In the genomic region with DNA sequence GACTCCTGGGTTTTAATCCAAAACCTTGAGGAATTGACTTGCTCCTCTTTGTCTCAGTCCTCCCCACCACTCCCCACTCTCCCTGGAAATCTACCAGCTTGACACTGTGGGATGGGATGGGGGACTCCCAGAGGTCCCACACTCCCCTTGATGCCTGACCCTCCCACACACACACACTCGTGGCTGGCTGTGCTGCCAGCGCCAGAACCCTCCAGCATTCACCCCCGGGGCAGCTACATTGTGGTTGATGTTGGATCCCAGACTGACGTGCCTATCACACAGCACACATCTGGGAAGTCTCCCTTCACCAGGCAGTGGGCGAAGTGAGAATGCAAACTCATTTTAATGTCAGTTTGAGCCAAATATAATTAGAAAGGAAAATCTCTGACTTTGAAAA, we compare ENCODE assay signal across 11 cellular contexts. TPM values are rescaled to one million over a fixed set of nuclear protein-coding genes. Genes with fewer than 3 reads are reported as not detected.
DNase-seq lines count a peak whose midpoint lies in the region; TF ChIP-seq lines count a peak whose summit lies in the region.
"Had no signal": no experiment of that assay in that cellular context is flagged by ENCODE, and none has a peak within 500 bp of the region (broad histone marks: within the 10 kb centered on the region; RNA-seq: fewer than 3 reads in every experiment).

No MANE protein-coding gene starts in this region.

- H3K9me3 ChIP-seq in subcutaneous abdominal adipose tissue (ENCODE audit: control insufficient read depth in 5 of 5, low read length in 5 of 5): no peaks in the 10 kb centered on the region
- H3K9me3 ChIP-seq: HAP-1 had no signal

- peaks cover 13 to 97% (median 93%) of the 10 kb centered on the region in 5 donors for H3K4me1 ChIP-seq in subcutaneous abdominal adipose tissue (ENCODE audit: control insufficient read depth in 5 of 5, insufficient read depth in 5 of 5, low read length in 5 of 5)

- H3K27ac ChIP-seq in brain microvascular endothelial cell (peak overlapping the region; percentile 54), subcutaneous abdominal adipose tissue (ENCODE audit: low read depth, low read length) (peak overlapping the region; percentile 64)

- H3K36me3 ChIP-seq in brain microvascular endothelial cell (replicated peaks) (no peaks in the 10 kb centered on the region), subcutaneous abdominal adipose tissue (ENCODE audit: control insufficient read depth in 5 of 5, insufficient read depth in 5 of 5, low read length in 5 of 5) (peaks cover 0 to 4% (median 3%) of the 10 kb centered on the region in 5 donors)

- no peak overlapping the region for H3K4me3 Mint-ChIP-seq in endothelial cell (ENCODE audit: unreplicated experiment)

- in situ Hi-C loops in brain microvascular endothelial cell (cut with HindIII; ENCODE audit: low pct_ligation_motif_present, low sequenced_read_pairs): no loop called here

- no peak for TF ChIP-seq CTCF in HFF-Myc (IDR thresholded peaks at IDR 0.05; ENCODE audit: low read depth, low read length, missing control alignments)
- TF ChIP-seq CTCF in brain microvascular endothelial cell (IDR thresholded peaks at IDR 0.05; ENCODE audit: low read depth, low read length, missing control alignments): no peak
- no peak for TF ChIP-seq CTCF in endothelial cell (IDR thresholded peaks at IDR 0.05; ENCODE audit: unreplicated experiment)

- peaks cover 12% of the 10 kb centered on the region for H3K36me3 Mint-ChIP-seq in endothelial cell (ENCODE audit: low read depth, unreplicated experiment)

- no peak for DNase-seq in HFF-Myc (ENCODE audit: extremely low read depth, low read depth)
- DNase-seq in brain microvascular endothelial cell: no peak
- DNase-seq in kidney glomerular epithelial cell (lab: John Stamatoyannopoulos, UW): peak; percentile 76
- DNase-seq in endothelial cell (ENCODE audit: low spot score): no peak
- no peak for DNase-seq in stimulated activated naive CD4-positive, alpha-beta T cell (lab: John Stamatoyannopoulos, UW)
- no peak for DNase-seq in effector CD4-positive, alpha-beta T cell
- DNase-seq in activated naive CD4-positive, alpha-beta T cell (lab: John Stamatoyannopoulos, UW): no peak
- DNase-seq: activated CD8-positive, alpha-beta memory T cell treated with anti-CD3 and anti-CD28 coated beads for 24 hours; NCI-H1930 had no signal

- no peaks in the 10 kb centered on the region for H3K9me3 Mint-ChIP-seq in endothelial cell (ENCODE audit: unreplicated experiment)

- H3K4me3 ChIP-seq in HFF-Myc (replicated peaks; ENCODE audit: low read depth, low read length): peak overlapping the region; percentile 19
- no peak overlapping the region for H3K4me3 ChIP-seq in brain microvascular endothelial cell (ENCODE audit: low read depth, low read length)
- H3K4me3 ChIP-seq in subcutaneous abdominal adipose tissue (ENCODE audit: low read depth in 1 of 5, low read length in 5 of 5): no peak overlapping the region
- H3K4me3 ChIP-seq: HAP-1 had no signal

- peaks cover 9% of the 10 kb centered on the region for H3K27me3 Mint-ChIP-seq in endothelial cell (ENCODE audit: unreplicated experiment)

- no peaks in the 10 kb centered on the region for H3K27me3 ChIP-seq in brain microvascular endothelial cell (replicated peaks)
- no peaks in the 10 kb centered on the region for H3K27me3 ChIP-seq in subcutaneous abdominal adipose tissue (ENCODE audit: control insufficient read depth in 5 of 5, insufficient read depth in 4 of 5, low read length in 5 of 5)

- peak overlapping the region in 2 of 5 donors; percentile 32 to 37 for H3K9ac ChIP-seq in subcutaneous abdominal adipose tissue (ENCODE audit: low read length in 5 of 5)

- peaks cover 74% of the 10 kb centered on the region for H3K4me1 Mint-ChIP-seq in endothelial cell (ENCODE audit: unreplicated experiment)

- no peak overlapping the region for H3K27ac Mint-ChIP-seq in endothelial cell (ENCODE audit: unreplicated experiment)

RNA-seq across cellular contexts. Expression of a gene that starts 10.0 kb away (rescaled TPM):
- total RNA-seq in endothelial cell (ENCODE audit: unreplicated experiment): 66.8 TPM
